Comparison of ENCODE assay signal across 14 cellular contexts in the genomic region with DNA sequence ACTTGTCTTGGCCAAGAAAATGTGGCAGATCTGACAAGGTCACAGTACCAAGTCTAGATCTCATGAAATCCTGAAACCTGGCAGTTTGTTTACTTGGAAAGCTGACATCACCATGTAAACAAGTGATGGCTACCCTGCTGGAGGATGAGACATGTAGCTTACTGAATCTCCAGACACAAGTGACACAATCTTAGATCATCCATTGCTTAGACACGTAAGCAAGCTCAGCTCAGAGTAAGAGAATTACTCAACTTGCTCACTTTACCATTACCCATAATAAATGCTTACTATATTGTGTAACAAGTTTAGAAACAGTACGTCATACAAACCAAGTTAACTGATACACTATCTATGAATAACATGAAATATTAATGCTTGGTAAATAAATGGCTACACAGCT.
A peak's percentile ranks its signal among the peaks of the same experiment; 100 is the strongest.
DNase-seq lines count a peak whose midpoint lies in the region; ATAC-seq, FAIRE-seq and TF ChIP-seq lines count a peak whose summit lies in the region.
"Had no signal": no experiment of that assay in that cellular context is flagged by ENCODE, and none has a peak within 500 bp of the region (broad histone marks: within the 10 kb centered on the region; RNA-seq: fewer than 3 reads in every experiment).

No MANE protein-coding gene starts in this region.

- H3K4me1 ChIP-seq in ACC112 (ENCODE audit: control insufficient read depth, insufficient read depth, low read length, unreplicated experiment) = peaks cover 6% of the 10 kb centered on the region
- no peaks in the 10 kb centered on the region for H3K4me1 ChIP-seq in keratinocyte (ENCODE audit: control insufficient read depth, extremely low read depth, insufficient read depth, low read length)
- no peaks in the 10 kb centered on the region for H3K4me1 ChIP-seq in left lung
- H3K4me1 ChIP-seq: colonic mucosa had no signal

- H3K4me3 ChIP-seq in ACC112 (ENCODE audit: low read depth, low read length) = no peak overlapping the region
- no peak overlapping the region for H3K4me3 ChIP-seq in HFF-Myc (replicated peaks; ENCODE audit: low read depth, low read length)
- no peak overlapping the region for H3K4me3 ChIP-seq in astrocyte of the spinal cord (ENCODE audit: low read depth, low read length)
- H3K4me3 ChIP-seq in keratinocyte (ENCODE audit: control insufficient read depth in 2 of 3, extremely low read depth in 1 of 3, insufficient read depth in 2 of 3, low read depth in 1 of 3, low read length in 3 of 3) = no peak overlapping the region
- no peak overlapping the region for H3K4me3 ChIP-seq in left lung
- H3K4me3 ChIP-seq: colonic mucosa, vagina had no signal

- H3K9me3 ChIP-seq in keratinocyte (ENCODE audit: control insufficient read depth, low read depth, low read length) (no peaks in the 10 kb centered on the region), left lung (no peaks in the 10 kb centered on the region)
- H3K9me3 ChIP-seq: colonic mucosa, vagina had no signal

- H4K20me1 ChIP-seq in keratinocyte (ENCODE audit: control insufficient read depth, extremely low read depth, insufficient read depth, low read length) = no peaks in the 10 kb centered on the region

- in situ Hi-C loops in astrocyte of the spinal cord (cut with HindIII; ENCODE audit: low sequenced_read_pairs) = no loop called here

- H3K9ac ChIP-seq in keratinocyte (ENCODE audit: control insufficient read depth, extremely low read depth, insufficient read depth, low read length) = no peak overlapping the region

- H3K79me2 ChIP-seq in ACC112 (ENCODE audit: control insufficient read depth, insufficient read depth, low read length, unreplicated experiment) = no peaks in the 10 kb centered on the region
- H3K79me2 ChIP-seq in keratinocyte (ENCODE audit: control insufficient read depth, insufficient read depth, low read length) = no peaks in the 10 kb centered on the region

- H3K27ac ChIP-seq in ACC112 (ENCODE audit: low read depth, low read length) (peak overlapping the region; percentile 58), keratinocyte (ENCODE audit: control insufficient read depth, insufficient read depth, low read length) (peak overlapping the region; percentile 20), left lung (no peak overlapping the region)
- H3K27ac ChIP-seq: colonic mucosa, vagina had no signal

- DNase-seq in HFF-Myc (ENCODE audit: extremely low read depth, low read depth) (peak; percentile 21), astrocyte of the spinal cord (ENCODE audit: low read depth, low spot score) (peak; percentile 33), keratinocyte (ENCODE audit: low read depth, low spot score) (peak; percentile 40), D341Med (ENCODE audit: low spot score) (no peak), left lung (no peak)
- no peak for DNase-seq in stimulated activated CD4-positive, alpha-beta T cell treated with anti-CD3 and anti-CD28 coated beads, Interleukin-4, amount 100 ng/mL, for 4 hours
- DNase-seq: activated naive CD4-positive, alpha-beta T cell treated with Interleukin-2 at 50 U/mL for 16 hours; colonic mucosa; occipital lobe; stimulated activated CD4-positive, alpha-beta T cell treated with anti-CD3 and anti-CD28 coated beads, Interleukin-15, amount 100 ng/mL, for 24 hours had no signal

- intact Hi-C loops in left lung (cut with DNase I) = no loop called here

- no peaks in the 10 kb centered on the region for H3K36me3 ChIP-seq in ACC112 (ENCODE audit: insufficient read depth, low read length)
- no peaks in the 10 kb centered on the region for H3K36me3 ChIP-seq in keratinocyte (ENCODE audit: control insufficient read depth in 2 of 2, extremely low read depth in 1 of 2, insufficient read depth in 2 of 2, low read length in 2 of 2)
- peaks cover 0 to 18% of the 10 kb centered on the region in 2 donors for H3K36me3 ChIP-seq in left lung
- H3K36me3 ChIP-seq: colonic mucosa, vagina had no signal

- H3K4me2 ChIP-seq in keratinocyte (ENCODE audit: control insufficient read depth, extremely low read depth, insufficient read depth, low read depth, low read length) = no peak overlapping the region

- FAIRE-seq in keratinocyte (lab: Jason Lieb, UNC) = no peak
- FAIRE-seq: G401.6 had no signal

- H3K9me1 ChIP-seq in keratinocyte (ENCODE audit: control insufficient read depth, extremely low read depth, insufficient read depth, low read length) = no peaks in the 10 kb centered on the region

- dilution Hi-C loops in keratinocyte (cut with MboI; ENCODE audit: extremely low pct_ligation_motif_present, low sequenced_read_pairs) = no loop called here

- no peak for TF ChIP-seq CTCF in HFF-Myc (IDR thresholded peaks at IDR 0.05; ENCODE audit: low read depth, low read length, missing control alignments)
- TF ChIP-seq CTCF in astrocyte of the spinal cord (IDR thresholded peaks at IDR 0.05; ENCODE audit: low read depth, low read length) = no peak
- no peak for TF ChIP-seq CTCF in keratinocyte (optimal IDR thresholded peaks at IDR 0.05 in 1 of 3, IDR thresholded peaks at IDR 0.05 in 1 of 3, conservative IDR thresholded peaks at IDR 0.05 in 1 of 3; ENCODE audit: extremely low read depth in 1 of 3, insufficient read depth in 2 of 3, low read length in 3 of 3)
- no peak for TF ChIP-seq CTCF in left lung (IDR thresholded peaks at IDR 0.05)

- ATAC-seq in GM18520 (IDR thresholded peaks at IDR 0.05; ENCODE audit: unreplicated experiment) = no peak
- no peak for ATAC-seq in left lung

- no peaks in the 10 kb centered on the region for H3K27me3 ChIP-seq in ACC112 (ENCODE audit: insufficient read depth, low read length)
- no peaks in the 10 kb centered on the region for H3K27me3 ChIP-seq in keratinocyte (ENCODE audit: control insufficient read depth, extremely low read depth, insufficient read depth, low read length)
- no peaks in the 10 kb centered on the region for H3K27me3 ChIP-seq in left lung
- H3K27me3 ChIP-seq: colonic mucosa, vagina had no signal

- H2AFZ ChIP-seq in ACC112 (ENCODE audit: low read length, unreplicated experiment) (no peak overlapping the region), keratinocyte (ENCODE audit: control insufficient read depth, low read length) (no peak overlapping the region)

Comparison
In these comparisons a context has a peak if more than half of its experiments do, and no peak if none do; other contexts are left out.
1. H3K27ac ChIP-seq: peak in ACC112 (single experiment) and keratinocyte (single experiment); none in left lung (0 of 2).
2. DNase-seq: peak in HFF-Myc (single experiment), astrocyte of the spinal cord (single experiment) and keratinocyte (single experiment); none in D341Med (single experiment), stimulated activated CD4-positive, alpha-beta T cell treated with anti-CD3 and anti-CD28 coated beads, Interleukin-4, amount 100 ng/mL, for 4 hours (0 of 2) and left lung (0 of 2).